In the genomic region with DNA sequence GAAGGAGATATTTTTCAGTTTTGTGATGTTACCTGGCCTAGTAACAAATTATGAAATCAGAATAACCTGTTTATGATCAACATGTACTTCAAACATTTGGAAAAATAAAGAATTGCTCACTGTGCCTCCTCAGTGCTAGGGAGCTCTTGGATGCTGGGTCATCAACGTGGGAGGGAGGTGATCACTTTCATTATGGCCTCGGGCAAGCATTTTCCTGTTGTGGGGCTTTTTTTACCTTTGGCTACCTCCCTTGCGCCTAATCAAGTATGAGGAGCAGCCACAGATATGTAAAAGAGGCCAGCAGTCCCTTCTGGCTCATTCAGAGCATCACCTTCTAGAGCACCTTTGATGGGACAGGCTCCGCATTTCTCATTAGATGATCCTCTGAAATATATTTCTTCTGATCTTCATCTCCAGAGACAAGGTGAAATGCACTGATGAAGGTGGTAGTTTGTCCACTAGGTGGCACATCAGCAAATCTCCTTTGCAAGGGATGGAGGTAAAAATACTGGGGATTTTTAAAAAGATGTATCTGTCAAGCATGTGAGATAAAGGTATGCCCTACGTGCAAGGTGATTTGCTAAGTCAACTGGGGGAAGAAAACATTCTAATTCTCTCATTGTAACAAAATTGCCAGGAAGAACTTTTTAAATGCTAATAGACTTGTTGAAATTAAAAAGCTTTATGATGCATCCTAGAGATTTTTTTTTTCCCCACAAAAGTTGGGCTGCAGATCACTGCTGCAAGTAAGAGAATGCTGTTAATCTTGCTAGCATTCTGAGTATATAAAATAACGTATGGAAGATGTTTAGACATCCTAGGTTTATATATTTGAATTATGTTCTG, we compare ENCODE assay signal across 8 cellular contexts.
A peak's percentile ranks its signal among the peaks of the same experiment; 100 is the strongest.
DNase-seq lines count a peak whose midpoint lies in the region; ATAC-seq and TF ChIP-seq lines count a peak whose summit lies in the region.

No MANE protein-coding gene starts in this region.

- TF ChIP-seq POLR2A in ovary (IDR thresholded peaks at IDR 0.05) = no peak

- ATAC-seq in GM21423 (IDR thresholded peaks at IDR 0.05; ENCODE audit: unreplicated experiment) (peak; percentile 68), HG03139 (IDR thresholded peaks at IDR 0.05; ENCODE audit: unreplicated experiment) (no peak)

- peaks cover 1% of the 10 kb centered on the region for H3K4me1 ChIP-seq in ovary (ENCODE audit: insufficient read depth)

- 40 to 46% (median 42%) methylated on average over 6 of the region's 6 CpGs for WGBS in ovary, 3 donors

- H3K36me3 ChIP-seq in ovary = no peaks in the 10 kb centered on the region

- H3K27ac ChIP-seq in ovary = no peak overlapping the region

- intact Hi-C loops in ovary (cut with DNase I) = loop anchor here in 3 of 4 donors (5.0 to 10.0 kb wide), 5 partner anchors 328 to 390 kb away; a partner anchor contains a TSS

- no peak for TF ChIP-seq EP300 in ovary (IDR thresholded peaks at IDR 0.05)

- H3K27me3 ChIP-seq in ovary = no peaks in the 10 kb centered on the region

- no peak overlapping the region for H3K4me3 ChIP-seq in fibroblast of the aortic adventitia (ENCODE audit: low read depth, low read length)
- H3K4me3 ChIP-seq in ovary = no peak overlapping the region

- no peaks in the 10 kb centered on the region for H3K9me3 ChIP-seq in ovary

- TF ChIP-seq CTCF in fibroblast of the aortic adventitia (IDR thresholded peaks at IDR 0.05; ENCODE audit: insufficient read depth, low read length) (peak; percentile 82), ovary (IDR thresholded peaks at IDR 0.05) (peak; percentile 18 to 47 (median 37))

- DNase-seq in DMS79 treated with DMSO at 0.1 percent for 48 hours (lab: John Stamatoyannopoulos, UW) = peak; percentile 20
- DNase-seq in DMS79 (lab: John Stamatoyannopoulos, UW) = no peak
- peak; percentile 34 for DNase-seq in NCI-H1694 (lab: John Stamatoyannopoulos, UW)
- peak; percentile 31 for DNase-seq in activated CD4-positive, alpha-beta T cell treated with anti-CD3 and anti-CD28 coated beads, Interleukin-2, amount 50 U/mL, for 1 hour
- peak; percentile 73 for DNase-seq in fibroblast of the aortic adventitia (ENCODE audit: low read depth)
- DNase-seq in ovary = peak in 1 of 5 donors; percentile 29
